Comparison of ENCODE assay signal across 14 cellular contexts in the genomic region with DNA sequence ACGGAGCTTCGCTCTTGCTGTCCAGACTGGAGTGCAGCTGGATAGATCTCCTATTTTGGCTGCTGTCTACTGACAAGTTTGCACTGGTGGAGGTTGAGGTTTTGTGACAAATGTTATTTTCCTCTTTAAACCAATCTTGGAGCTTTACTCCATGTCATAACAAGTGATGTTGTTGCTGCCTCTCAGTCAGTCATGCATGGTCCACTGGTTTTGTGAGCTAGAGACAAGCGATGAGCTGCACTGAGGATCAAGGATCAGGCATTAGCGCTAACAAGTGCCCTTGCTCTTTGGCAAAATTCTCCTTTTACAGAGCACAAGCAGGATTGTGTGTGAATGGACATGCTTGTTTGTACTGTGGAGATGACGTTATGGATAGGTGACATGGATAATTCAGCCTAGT.
DNase-seq lines count a peak whose midpoint lies in the region; ATAC-seq lines count a peak whose summit lies in the region.
"Had no signal": no experiment of that assay in that cellular context is flagged by ENCODE, and none has a peak within 500 bp of the region (broad histone marks: within the 10 kb centered on the region; RNA-seq: fewer than 3 reads in every experiment).

No MANE protein-coding gene starts in this region.

- peak overlapping the region; percentile 60; the same call in 1 of the 2 replicates for H3K4me3 ChIP-seq in GM08714 (ENCODE audit: low read length)
- H3K4me3 ChIP-seq: HAP-1, hepatocyte, psoas muscle had no signal

- peak overlapping the region; percentile 100 for H3K27ac Mint-ChIP-seq in memory B cell
- H3K27ac Mint-ChIP-seq: activated CD4-positive, alpha-beta memory T cell treated with anti-CD3 and anti-CD28 coated beads, Interleukin-2, amount 10 ng/mL, durations not matched to agents 7 days and 5 days had no signal

- peaks cover 51% of the 10 kb centered on the region for H3K4me1 Mint-ChIP-seq in memory B cell
- H3K4me1 Mint-ChIP-seq: activated CD4-positive, alpha-beta memory T cell treated with anti-CD3 and anti-CD28 coated beads, Interleukin-2, amount 10 ng/mL, durations not matched to agents 7 days and 5 days had no signal

- H3K9me3 Mint-ChIP-seq in memory B cell: no peaks in the 10 kb centered on the region
- H3K9me3 Mint-ChIP-seq: activated CD4-positive, alpha-beta memory T cell treated with anti-CD3 and anti-CD28 coated beads, Interleukin-2, amount 10 ng/mL, durations not matched to agents 7 days and 5 days had no signal

- H3K4me3 Mint-ChIP-seq in memory B cell: peak overlapping the region; percentile 97
- H3K4me3 Mint-ChIP-seq: activated CD4-positive, alpha-beta memory T cell treated with anti-CD3 and anti-CD28 coated beads, Interleukin-2, amount 10 ng/mL, durations not matched to agents 7 days and 5 days had no signal

- peaks cover 5% of the 10 kb centered on the region for H3K36me3 Mint-ChIP-seq in memory B cell

- ATAC-seq in GM19351 (IDR thresholded peaks at IDR 0.05; ENCODE audit: unreplicated experiment) (peak; percentile 23), memory B cell (ENCODE audit: low read depth) (peak; percentile 63), HG03571 (IDR thresholded peaks at IDR 0.05; ENCODE audit: unreplicated experiment) (no peak), HG03439 (IDR thresholded peaks at IDR 0.05; ENCODE audit: unreplicated experiment) (no peak)
- ATAC-seq: psoas muscle had no signal

- no peaks in the 10 kb centered on the region for H3K27me3 Mint-ChIP-seq in memory B cell

- DNase-seq in NCI-H187 treated with DMSO at 0.1 percent for 48 hours (lab: John Stamatoyannopoulos, UW) (peak; percentile 21), memory B cell (ENCODE audit: low spot score in 2 of 2) (peak in 1 of 2 donors; percentile 53), NCI-H1092 (lab: John Stamatoyannopoulos, UW) (no peak), foreskin melanocyte (no peak)
- DNase-seq: activated CD4-positive, alpha-beta memory T cell treated with anti-CD3 and anti-CD28 coated beads, Interleukin-2, amount 10 ng/mL, durations not matched to agents 7 days and 5 days; DMS153; erythroblast; psoas muscle had no signal

Comparison
In these comparisons a context has a peak if more than half of its experiments do, and no peak if none do; other contexts are left out.
1. ATAC-seq: peak in GM19351 (single experiment) and memory B cell (single experiment); none in HG03571 (single experiment) and HG03439 (single experiment).